In genomic region chr7:7641129-7641663, GRCh38 we compare ENCODE assay signal across 8 cellular contexts. TPM values are rescaled to one million over a fixed set of nuclear protein-coding genes. Genes with fewer than 3 reads are reported as not detected.
DNase-seq lines count a peak whose midpoint lies in the region; ATAC-seq and TF ChIP-seq lines count a peak whose summit lies in the region.

No MANE protein-coding gene starts in this region.

- no peaks in the 10 kb centered on the region for H3K27me3 ChIP-seq in foreskin keratinocyte
- H3K27me3 ChIP-seq in parathyroid adenoma (ENCODE audit: control insufficient read depth, insufficient read depth, low read length) = no peaks in the 10 kb centered on the region

- peak overlapping the region; percentile 92 for H2AFZ ChIP-seq in parathyroid adenoma

- ATAC-seq in GM18508 (IDR thresholded peaks at IDR 0.05; ENCODE audit: insufficient read depth, unreplicated experiment) (peak; percentile 5), HG03095 (IDR thresholded peaks at IDR 0.05; ENCODE audit: unreplicated experiment) (peak; percentile 10), foreskin keratinocyte (peak; percentile 5)

- H3K27ac ChIP-seq in VCaP (peak overlapping the region; percentile 73), foreskin keratinocyte (peak overlapping the region; percentile 72), parathyroid adenoma (peak overlapping the region; percentile 87)

- DNase-seq in AG20443 (ENCODE audit: low spot score) (peak; percentile 20), foreskin keratinocyte (peak; percentile 44 to 60), GM10248 (ENCODE audit: extremely low spot score) (no peak), NCI-H1436 treated with DMSO at 0.1 percent for 48 hours (lab: John Stamatoyannopoulos, UW) (no peak)

- POLR2A ChIA-PET in GM10248 (lab: Yijun Ruan, JAX) = interaction anchor here (1.2 to 1.6 kb wide), 3 partner anchors 336 to 549 kb away, joined by 3 to 4 read pairs (median 3); no protein-coding TSS in a partner anchor

- no peaks in the 10 kb centered on the region for H3K9me3 ChIP-seq in parathyroid adenoma (ENCODE audit: control insufficient read depth, low read length)

- H3K4me1 ChIP-seq in foreskin keratinocyte (peaks cover 12% of the 10 kb centered on the region), parathyroid adenoma (peaks cover 6% of the 10 kb centered on the region)

- H3K9ac ChIP-seq in parathyroid adenoma = peak overlapping the region; percentile 48

- no peaks in the 10 kb centered on the region for H3K36me3 ChIP-seq in parathyroid adenoma (ENCODE audit: control insufficient read depth, insufficient read depth, low read length)

- peak overlapping the region; percentile 94 for H3K4me2 ChIP-seq in parathyroid adenoma (ENCODE audit: low read length)

- TF ChIP-seq CTCF in VCaP (conservative IDR thresholded peaks at IDR 0.05) = no peak
- TF ChIP-seq CTCF in foreskin keratinocyte (conservative IDR thresholded peaks at IDR 0.05) = no peak
- no peak for TF ChIP-seq CTCF in parathyroid adenoma (IDR thresholded peaks at IDR 0.05)
- no peak for TF ChIP-seq CTCF in GM10248 (IDR thresholded peaks at IDR 0.05; ENCODE audit: control extremely low read depth, extremely low read depth, low read depth, missing control alignments)

- H3K4me3 ChIP-seq in parathyroid adenoma (ENCODE audit: low read depth, low read length) = peak overlapping the region; percentile 92

- peaks cover 30% of the 10 kb centered on the region for H3K79me2 ChIP-seq in parathyroid adenoma

- CTCF ChIA-PET in GM10248 (lab: Yijun Ruan, JAX) = interaction anchor here (1.1 to 4.4 kb wide), 8 partner anchors 8 to 549 kb away, joined by 3 to 19 read pairs (median 4); no protein-coding TSS in a partner anchor

RNA-seq across cellular contexts. Expression of gene UMAD1, which starts 0.6 kb away (rescaled TPM):
- 10.4 and 10.5 TPM in 2 replicates for total RNA-seq in foreskin keratinocyte
- 6.5 and 7.1 TPM in 2 replicates for polyA plus RNA-seq in foreskin keratinocyte

Comparison
In these comparisons a context has a peak if more than half of its experiments do, and no peak if none do; other contexts are left out.
1. DNase-seq: peak in AG20443 (single experiment) and foreskin keratinocyte (2 of 2); none in GM10248 (single experiment) and NCI-H1436 treated with DMSO at 0.1 percent for 48 hours (single experiment).
2. Peak in every context shown above with its lines, with median percentiles within 50 percentile points of each other: ATAC-seq and H3K27ac ChIP-seq.